ENCODE assay signal across 1 cellular context in the genomic region with DNA sequence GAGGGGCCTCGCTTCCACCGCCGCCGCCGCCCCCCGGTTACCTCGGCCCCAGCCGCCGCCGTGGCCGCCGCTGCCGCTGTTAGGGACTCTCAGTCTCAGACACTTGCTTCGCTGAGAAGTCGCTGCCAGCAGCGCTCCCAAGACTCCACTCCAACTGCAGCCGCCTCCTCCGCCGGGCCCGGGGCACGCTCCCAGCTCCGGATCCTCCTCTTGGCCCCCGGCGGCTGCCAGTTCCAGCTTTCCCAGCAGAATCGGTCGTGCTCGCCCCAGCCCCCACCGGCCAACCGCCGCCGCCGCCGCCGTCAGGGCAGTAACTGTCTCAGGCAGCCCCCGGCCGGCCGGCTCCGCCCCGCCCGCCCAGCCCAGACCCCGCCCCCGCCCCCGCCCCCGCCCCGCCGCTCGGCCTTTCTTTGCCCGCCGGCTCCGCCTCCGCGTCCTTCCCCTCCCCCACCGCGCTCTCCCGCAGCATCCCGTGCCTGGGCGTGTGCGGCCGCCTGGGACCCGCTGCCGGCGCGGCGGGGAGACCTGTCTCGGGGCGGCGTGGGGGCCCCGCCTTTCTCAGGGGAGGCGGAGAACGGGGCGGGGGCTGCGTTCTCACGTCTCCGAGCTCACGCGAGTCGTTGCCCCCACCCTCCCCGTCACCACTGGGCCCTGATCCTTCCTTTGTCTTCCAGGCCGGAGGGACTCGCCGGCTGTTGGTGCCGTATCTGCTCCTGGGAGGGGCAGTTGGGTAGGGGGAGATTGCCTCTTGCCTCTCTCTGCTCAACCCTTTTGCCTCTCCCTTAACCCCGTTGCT.
A peak's percentile ranks its signal among the peaks of the same experiment; 100 is the strongest.
TF ChIP-seq lines count a peak whose summit lies in the region.

A gene with protein sequence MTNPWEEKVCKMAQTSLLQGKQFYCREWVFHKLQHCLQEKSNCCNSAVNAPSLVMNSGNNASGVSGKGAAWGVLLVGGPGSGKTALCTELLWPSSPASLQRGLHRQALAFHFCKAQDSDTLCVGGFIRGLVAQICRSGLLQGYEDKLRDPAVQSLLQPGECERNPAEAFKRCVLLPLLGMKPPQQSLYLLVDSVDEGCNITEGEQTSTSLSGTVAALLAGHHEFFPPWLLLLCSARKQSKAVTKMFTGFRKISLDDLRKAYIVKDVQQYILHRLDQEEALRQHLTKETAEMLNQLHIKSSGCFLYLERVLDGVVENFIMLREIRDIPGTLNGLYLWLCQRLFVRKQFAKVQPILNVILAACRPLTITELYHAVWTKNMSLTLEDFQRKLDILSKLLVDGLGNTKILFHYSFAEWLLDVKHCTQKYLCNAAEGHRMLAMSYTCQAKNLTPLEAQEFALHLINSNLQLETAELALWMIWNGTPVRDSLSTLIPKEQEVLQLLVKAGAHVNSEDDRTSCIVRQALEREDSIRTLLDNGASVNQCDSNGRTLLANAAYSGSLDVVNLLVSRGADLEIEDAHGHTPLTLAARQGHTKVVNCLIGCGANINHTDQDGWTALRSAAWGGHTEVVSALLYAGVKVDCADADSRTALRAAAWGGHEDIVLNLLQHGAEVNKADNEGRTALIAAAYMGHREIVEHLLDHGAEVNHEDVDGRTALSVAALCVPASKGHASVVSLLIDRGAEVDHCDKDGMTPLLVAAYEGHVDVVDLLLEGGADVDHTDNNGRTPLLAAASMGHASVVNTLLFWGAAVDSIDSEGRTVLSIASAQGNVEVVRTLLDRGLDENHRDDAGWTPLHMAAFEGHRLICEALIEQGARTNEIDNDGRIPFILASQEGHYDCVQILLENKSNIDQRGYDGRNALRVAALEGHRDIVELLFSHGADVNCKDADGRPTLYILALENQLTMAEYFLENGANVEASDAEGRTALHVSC (N-terminal part only) (minus strand): TSS at position 316 of the 796 bp plus-strand sequence. CDS start 2,221 bp downstream, outside the sequence.

TF ChIP-seq in K562, 482 proteins besides CTCF, POLR2A, EP300 and RAD21 (continued from another document and continues in another):
- TF ChIP-seq, protein P1, sequence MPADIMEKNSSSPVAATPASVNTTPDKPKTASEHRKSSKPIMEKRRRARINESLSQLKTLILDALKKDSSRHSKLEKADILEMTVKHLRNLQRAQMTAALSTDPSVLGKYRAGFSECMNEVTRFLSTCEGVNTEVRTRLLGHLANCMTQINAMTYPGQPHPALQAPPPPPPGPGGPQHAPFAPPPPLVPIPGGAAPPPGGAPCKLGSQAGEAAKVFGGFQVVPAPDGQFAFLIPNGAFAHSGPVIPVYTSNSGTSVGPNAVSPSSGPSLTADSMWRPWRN (IDR thresholded peaks at IDR 0.05; ENCODE audit: low read depth): peak; percentile 83
- TF ChIP-seq NCOA6 (IDR thresholded peaks at IDR 0.05) (0 out of 2 replicates have a peak, but pooled peaks have one; percentile 0), ETV5 (CRISPR knock-in tag; IDR thresholded peaks at IDR 0.05; ENCODE audit: low read depth) (no peak), NFIC (IDR thresholded peaks at IDR 0.05) (peak; percentile 38; the same call in 1 of the 2 replicates), SOX6 (IDR thresholded peaks at IDR 0.05) (peak; percentile 77), ZFP30 (CRISPR knock-in tag; IDR thresholded peaks at IDR 0.05; ENCODE audit: borderline replicate concordance) (no peak), NEUROD1 (IDR thresholded peaks at IDR 0.05; ENCODE audit: borderline replicate concordance, low read depth, low read length, partially characterized antibody) (peak; percentile 31), KAT2B (IDR thresholded peaks at IDR 0.05; ENCODE audit: low read depth, low read length) (no peak), NELFE (IDR thresholded peaks at IDR 0.05; ENCODE audit: insufficient read depth, insufficient read length) (no peak), KLF1 (tag; IDR thresholded peaks at IDR 0.05) (no peak), NR3C1 (CRISPR knock-in tag; IDR thresholded peaks at IDR 0.05) (no peak), NONO (IDR thresholded peaks at IDR 0.05; ENCODE audit: low read depth in 2 of 2, low read length in 1 of 2) (peak in 1 of 2 experiments; percentile 62; a peak in 2 of 4 replicates), PHF20 (IDR thresholded peaks at IDR 0.05; ENCODE audit: partially characterized antibody) (no peak), ZFX (CRISPR knock-in tag; IDR thresholded peaks at IDR 0.05) (peak; percentile 93; the same call in 1 of the 2 replicates), KDM4B (IDR thresholded peaks at IDR 0.05; ENCODE audit: borderline replicate concordance in 2 of 2, low read depth in 1 of 2) (no peak), BCOR (IDR thresholded peaks at IDR 0.05) (no peak), ZNF212 (CRISPR knock-in tag; IDR thresholded peaks at IDR 0.05) (no peak), CCAR2 (IDR thresholded peaks at IDR 0.05; ENCODE audit: low read depth, low read length) (no peak), FUS (optimal IDR thresholded peaks at IDR 0.05; ENCODE audit: low read depth, low read length) (no peak), MTA3 (IDR thresholded peaks at IDR 0.05; ENCODE audit: borderline replicate concordance) (peak; percentile 31; the same call in 1 of the 2 replicates), ZNF140 (CRISPR knock-in tag; IDR thresholded peaks at IDR 0.05) (no peak), ARID1B (IDR thresholded peaks at IDR 0.05) (no peak), ZNF134 (CRISPR knock-in tag; conservative IDR thresholded peaks at IDR 0.05) (no peak), FOXJ3 (CRISPR knock-in tag; IDR thresholded peaks at IDR 0.05) (no peak), ATF1 (CRISPR knock-in tag; IDR thresholded peaks at IDR 0.05) (peak; percentile 5; the same call in 1 of the 2 replicates), ATF1 (tag; IDR thresholded peaks at IDR 0.05) (no peak), FIP1L1 (IDR thresholded peaks at IDR 0.05; ENCODE audit: low read depth, low read length, poor library complexity, severe bottlenecking) (peak; percentile 34)
- TF ChIP-seq, protein P2, sequence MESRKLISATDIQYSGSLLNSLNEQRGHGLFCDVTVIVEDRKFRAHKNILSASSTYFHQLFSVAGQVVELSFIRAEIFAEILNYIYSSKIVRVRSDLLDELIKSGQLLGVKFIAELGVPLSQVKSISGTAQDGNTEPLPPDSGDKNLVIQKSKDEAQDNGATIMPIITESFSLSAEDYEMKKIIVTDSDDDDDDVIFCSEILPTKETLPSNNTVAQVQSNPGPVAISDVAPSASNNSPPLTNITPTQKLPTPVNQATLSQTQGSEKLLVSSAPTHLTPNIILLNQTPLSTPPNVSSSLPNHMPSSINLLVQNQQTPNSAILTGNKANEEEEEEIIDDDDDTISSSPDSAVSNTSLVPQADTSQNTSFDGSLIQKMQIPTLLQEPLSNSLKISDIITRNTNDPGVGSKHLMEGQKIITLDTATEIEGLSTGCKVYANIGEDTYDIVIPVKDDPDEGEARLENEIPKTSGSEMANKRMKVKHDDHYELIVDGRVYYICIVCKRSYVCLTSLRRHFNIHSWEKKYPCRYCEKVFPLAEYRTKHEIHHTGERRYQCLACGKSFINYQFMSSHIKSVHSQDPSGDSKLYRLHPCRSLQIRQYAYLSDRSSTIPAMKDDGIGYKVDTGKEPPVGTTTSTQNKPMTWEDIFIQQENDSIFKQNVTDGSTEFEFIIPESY (CRISPR knock-in tag; IDR thresholded peaks at IDR 0.05): no peak
- TF ChIP-seq, protein P3, sequence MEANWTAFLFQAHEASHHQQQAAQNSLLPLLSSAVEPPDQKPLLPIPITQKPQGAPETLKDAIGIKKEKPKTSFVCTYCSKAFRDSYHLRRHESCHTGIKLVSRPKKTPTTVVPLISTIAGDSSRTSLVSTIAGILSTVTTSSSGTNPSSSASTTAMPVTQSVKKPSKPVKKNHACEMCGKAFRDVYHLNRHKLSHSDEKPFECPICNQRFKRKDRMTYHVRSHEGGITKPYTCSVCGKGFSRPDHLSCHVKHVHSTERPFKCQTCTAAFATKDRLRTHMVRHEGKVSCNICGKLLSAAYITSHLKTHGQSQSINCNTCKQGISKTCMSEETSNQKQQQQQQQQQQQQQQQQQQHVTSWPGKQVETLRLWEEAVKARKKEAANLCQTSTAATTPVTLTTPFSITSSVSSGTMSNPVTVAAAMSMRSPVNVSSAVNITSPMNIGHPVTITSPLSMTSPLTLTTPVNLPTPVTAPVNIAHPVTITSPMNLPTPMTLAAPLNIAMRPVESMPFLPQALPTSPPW (CRISPR knock-in tag; IDR thresholded peaks at IDR 0.05): peak; percentile 97
- TF ChIP-seq, protein P4, sequence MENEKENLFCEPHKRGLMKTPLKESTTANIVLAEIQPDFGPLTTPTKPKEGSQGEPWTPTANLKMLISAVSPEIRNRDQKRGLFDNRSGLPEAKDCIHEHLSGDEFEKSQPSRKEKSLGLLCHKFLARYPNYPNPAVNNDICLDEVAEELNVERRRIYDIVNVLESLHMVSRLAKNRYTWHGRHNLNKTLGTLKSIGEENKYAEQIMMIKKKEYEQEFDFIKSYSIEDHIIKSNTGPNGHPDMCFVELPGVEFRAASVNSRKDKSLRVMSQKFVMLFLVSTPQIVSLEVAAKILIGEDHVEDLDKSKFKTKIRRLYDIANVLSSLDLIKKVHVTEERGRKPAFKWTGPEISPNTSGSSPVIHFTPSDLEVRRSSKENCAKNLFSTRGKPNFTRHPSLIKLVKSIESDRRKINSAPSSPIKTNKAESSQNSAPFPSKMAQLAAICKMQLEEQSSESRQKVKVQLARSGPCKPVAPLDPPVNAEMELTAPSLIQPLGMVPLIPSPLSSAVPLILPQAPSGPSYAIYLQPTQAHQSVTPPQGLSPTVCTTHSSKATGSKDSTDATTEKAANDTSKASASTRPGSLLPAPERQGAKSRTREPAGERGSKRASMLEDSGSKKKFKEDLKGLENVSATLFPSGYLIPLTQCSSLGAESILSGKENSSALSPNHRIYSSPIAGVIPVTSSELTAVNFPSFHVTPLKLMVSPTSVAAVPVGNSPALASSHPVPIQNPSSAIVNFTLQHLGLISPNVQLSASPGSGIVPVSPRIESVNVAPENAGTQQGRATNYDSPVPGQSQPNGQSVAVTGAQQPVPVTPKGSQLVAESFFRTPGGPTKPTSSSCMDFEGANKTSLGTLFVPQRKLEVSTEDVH (IDR thresholded peaks at IDR 0.05; ENCODE audit: low read depth, partially characterized antibody): no peak
- TF ChIP-seq, protein P5, sequence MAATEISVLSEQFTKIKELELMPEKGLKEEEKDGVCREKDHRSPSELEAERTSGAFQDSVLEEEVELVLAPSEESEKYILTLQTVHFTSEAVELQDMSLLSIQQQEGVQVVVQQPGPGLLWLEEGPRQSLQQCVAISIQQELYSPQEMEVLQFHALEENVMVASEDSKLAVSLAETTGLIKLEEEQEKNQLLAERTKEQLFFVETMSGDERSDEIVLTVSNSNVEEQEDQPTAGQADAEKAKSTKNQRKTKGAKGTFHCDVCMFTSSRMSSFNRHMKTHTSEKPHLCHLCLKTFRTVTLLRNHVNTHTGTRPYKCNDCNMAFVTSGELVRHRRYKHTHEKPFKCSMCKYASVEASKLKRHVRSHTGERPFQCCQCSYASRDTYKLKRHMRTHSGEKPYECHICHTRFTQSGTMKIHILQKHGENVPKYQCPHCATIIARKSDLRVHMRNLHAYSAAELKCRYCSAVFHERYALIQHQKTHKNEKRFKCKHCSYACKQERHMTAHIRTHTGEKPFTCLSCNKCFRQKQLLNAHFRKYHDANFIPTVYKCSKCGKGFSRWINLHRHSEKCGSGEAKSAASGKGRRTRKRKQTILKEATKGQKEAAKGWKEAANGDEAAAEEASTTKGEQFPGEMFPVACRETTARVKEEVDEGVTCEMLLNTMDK (IDR thresholded peaks at IDR 0.05; ENCODE audit: borderline replicate concordance, insufficient read depth, low read depth, low read length, poor library complexity, severe bottlenecking): no peak
- TF ChIP-seq, protein P6, sequence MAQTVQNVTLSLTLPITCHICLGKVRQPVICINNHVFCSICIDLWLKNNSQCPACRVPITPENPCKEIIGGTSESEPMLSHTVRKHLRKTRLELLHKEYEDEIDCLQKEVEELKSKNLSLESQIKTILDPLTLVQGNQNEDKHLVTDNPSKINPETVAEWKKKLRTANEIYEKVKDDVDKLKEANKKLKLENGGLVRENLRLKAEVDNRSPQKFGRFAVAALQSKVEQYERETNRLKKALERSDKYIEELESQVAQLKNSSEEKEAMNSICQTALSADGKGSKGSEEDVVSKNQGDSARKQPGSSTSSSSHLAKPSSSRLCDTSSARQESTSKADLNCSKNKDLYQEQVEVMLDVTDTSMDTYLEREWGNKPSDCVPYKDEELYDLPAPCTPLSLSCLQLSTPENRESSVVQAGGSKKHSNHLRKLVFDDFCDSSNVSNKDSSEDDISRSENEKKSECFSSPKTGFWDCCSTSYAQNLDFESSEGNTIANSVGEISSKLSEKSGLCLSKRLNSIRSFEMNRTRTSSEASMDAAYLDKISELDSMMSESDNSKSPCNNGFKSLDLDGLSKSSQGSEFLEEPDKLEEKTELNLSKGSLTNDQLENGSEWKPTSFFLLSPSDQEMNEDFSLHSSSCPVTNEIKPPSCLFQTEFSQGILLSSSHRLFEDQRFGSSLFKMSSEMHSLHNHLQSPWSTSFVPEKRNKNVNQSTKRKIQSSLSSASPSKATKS (CRISPR knock-in tag; IDR thresholded peaks at IDR 0.05): no peak
- TF ChIP-seq, protein P7, sequence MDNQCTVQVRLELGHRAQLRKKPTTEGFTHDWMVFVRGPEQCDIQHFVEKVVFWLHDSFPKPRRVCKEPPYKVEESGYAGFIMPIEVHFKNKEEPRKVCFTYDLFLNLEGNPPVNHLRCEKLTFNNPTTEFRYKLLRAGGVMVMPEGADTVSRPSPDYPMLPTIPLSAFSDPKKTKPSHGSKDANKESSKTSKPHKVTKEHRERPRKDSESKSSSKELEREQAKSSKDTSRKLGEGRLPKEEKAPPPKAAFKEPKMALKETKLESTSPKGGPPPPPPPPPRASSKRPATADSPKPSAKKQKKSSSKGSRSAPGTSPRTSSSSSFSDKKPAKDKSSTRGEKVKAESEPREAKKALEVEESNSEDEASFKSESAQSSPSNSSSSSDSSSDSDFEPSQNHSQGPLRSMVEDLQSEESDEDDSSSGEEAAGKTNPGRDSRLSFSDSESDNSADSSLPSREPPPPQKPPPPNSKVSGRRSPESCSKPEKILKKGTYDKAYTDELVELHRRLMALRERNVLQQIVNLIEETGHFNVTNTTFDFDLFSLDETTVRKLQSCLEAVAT (IDR thresholded peaks at IDR 0.05): 0 out of 4 replicates have a peak, but pooled peaks of 1 of the 2 experiments have one; percentile 21
- TF ChIP-seq, protein P8, sequence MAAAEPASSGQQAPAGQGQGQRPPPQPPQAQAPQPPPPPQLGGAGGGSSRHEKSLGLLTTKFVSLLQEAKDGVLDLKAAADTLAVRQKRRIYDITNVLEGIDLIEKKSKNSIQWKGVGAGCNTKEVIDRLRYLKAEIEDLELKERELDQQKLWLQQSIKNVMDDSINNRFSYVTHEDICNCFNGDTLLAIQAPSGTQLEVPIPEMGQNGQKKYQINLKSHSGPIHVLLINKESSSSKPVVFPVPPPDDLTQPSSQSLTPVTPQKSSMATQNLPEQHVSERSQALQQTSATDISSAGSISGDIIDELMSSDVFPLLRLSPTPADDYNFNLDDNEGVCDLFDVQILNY (CRISPR knock-in tag; IDR thresholded peaks at IDR 0.05): 0 out of 2 replicates have a peak, but pooled peaks have one; percentile 37
- TF ChIP-seq, protein P9, sequence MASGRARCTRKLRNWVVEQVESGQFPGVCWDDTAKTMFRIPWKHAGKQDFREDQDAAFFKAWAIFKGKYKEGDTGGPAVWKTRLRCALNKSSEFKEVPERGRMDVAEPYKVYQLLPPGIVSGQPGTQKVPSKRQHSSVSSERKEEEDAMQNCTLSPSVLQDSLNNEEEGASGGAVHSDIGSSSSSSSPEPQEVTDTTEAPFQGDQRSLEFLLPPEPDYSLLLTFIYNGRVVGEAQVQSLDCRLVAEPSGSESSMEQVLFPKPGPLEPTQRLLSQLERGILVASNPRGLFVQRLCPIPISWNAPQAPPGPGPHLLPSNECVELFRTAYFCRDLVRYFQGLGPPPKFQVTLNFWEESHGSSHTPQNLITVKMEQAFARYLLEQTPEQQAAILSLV (tag; IDR thresholded peaks at IDR 0.05): no peak
